ENCODE assay signal across 26 cellular contexts in the genomic region with DNA sequence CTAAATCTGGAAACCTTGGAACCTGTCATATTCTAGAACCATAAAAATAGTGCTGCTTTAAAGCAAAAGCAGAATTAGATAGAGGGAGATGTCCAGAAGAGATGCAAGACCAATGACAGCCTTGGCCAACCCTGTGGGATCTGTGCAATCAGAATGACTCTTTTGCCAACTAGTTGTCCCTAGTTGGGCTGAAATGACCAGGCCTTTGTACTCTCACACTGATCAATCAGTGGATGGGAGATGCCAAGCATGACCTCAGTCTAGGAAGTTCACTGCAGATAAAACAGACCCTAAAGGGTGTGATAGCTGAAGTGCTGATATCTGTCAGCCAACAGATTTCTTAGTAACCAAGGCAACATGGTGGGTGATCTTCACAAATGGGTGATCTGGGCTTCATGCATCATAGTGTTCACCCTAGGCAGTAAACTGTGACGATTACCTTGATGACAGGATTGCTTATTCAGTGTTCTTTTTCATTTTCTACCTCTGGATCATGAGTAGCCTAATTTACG. TPM values are rescaled to one million over a fixed set of nuclear protein-coding genes. Genes with fewer than 3 reads are reported as not detected.
DNase-seq lines count a peak whose midpoint lies in the region; ATAC-seq, FAIRE-seq and TF ChIP-seq lines count a peak whose summit lies in the region.
"Had no signal": no experiment of that assay in that cellular context is flagged by ENCODE, and none has a peak within 500 bp of the region (broad histone marks: within the 10 kb centered on the region; RNA-seq: fewer than 3 reads in every experiment).

No MANE protein-coding gene starts in this region.

- ATAC-seq in GM18520 (IDR thresholded peaks at IDR 0.05; ENCODE audit: unreplicated experiment), result peak; percentile 50
- ATAC-seq in HG02759 (IDR thresholded peaks at IDR 0.05; ENCODE audit: unreplicated experiment), result peak; percentile 39
- no peak for ATAC-seq in K562
- ATAC-seq in WTC11, result no peak
- ATAC-seq in GM21367 (IDR thresholded peaks at IDR 0.05; ENCODE audit: unreplicated experiment), result no peak
- ATAC-seq: HCT116, PC-3, SK-N-SH treated with all-trans-retinoic acid at 6 μM for 48 hours had no signal

- no peaks in the 10 kb centered on the region for H3K79me1 ChIP-seq in mesendoderm (ENCODE audit: low read length)

- H3K4me3 ChIP-seq in K562 (no peak overlapping the region), mesendoderm (ENCODE audit: low read length) (no peak overlapping the region)
- H3K4me3 ChIP-seq: BLaER1 had no signal

- H3K27me3 Mint-ChIP-seq in WTC11 (ENCODE audit: low read depth), result no peaks in the 10 kb centered on the region
- H3K27me3 Mint-ChIP-seq: CD4-positive, CD25-positive, alpha-beta regulatory T cell had no signal

- FAIRE-seq in K562 (lab: Jason Lieb, UNC), result no peak
- FAIRE-seq: A204.1, D721Med, GM18507, H1 had no signal

- no peak overlapping the region for H4K5ac ChIP-seq in mesendoderm (ENCODE audit: low read length)

- no peak for TF ChIP-seq POLR2A in K562 (conservative IDR thresholded peaks at IDR 0.05)

- H3K36me3 ChIP-seq in K562 (ENCODE audit: control insufficient read depth, insufficient read depth, low read length) (no peaks in the 10 kb centered on the region), mesendoderm (ENCODE audit: control insufficient read depth, insufficient read depth, low read length) (no peaks in the 10 kb centered on the region)
- H3K36me3 ChIP-seq: BLaER1 had no signal

- TF ChIP-seq RAD21 in K562 (CRISPR knock-in tag; conservative IDR thresholded peaks at IDR 0.05 in 1 of 2, IDR thresholded peaks at IDR 0.05 in 1 of 2), result no peak

- no peaks in the 10 kb centered on the region for H3K9me1 ChIP-seq in K562 (ENCODE audit: control insufficient read depth, insufficient read depth, low read length)

- H3K4me1 Mint-ChIP-seq in WTC11, result peaks cover 5% of the 10 kb centered on the region; the same call in 1 of the 2 replicates

- H2BK15ac ChIP-seq in mesendoderm (replicated peaks; ENCODE audit: low read depth), result no peak overlapping the region

- H2BK120ac ChIP-seq in mesendoderm (ENCODE audit: low read depth, low read length), result no peak overlapping the region

- in situ Hi-C loops in K562 (cut with MboI), result no loop called here

- no peak overlapping the region for H3K56ac ChIP-seq in mesendoderm (ENCODE audit: low read length)

- no peak overlapping the region for H2BK5ac ChIP-seq in mesendoderm (ENCODE audit: low read length)

- no peak overlapping the region for H3K9ac ChIP-seq in K562 (ENCODE audit: insufficient read depth in 1 of 2, low read depth in 2 of 2, low read length in 2 of 2)
- no peak overlapping the region for H3K9ac ChIP-seq in mesendoderm (ENCODE audit: low read length)
- H3K9ac ChIP-seq: BLaER1 had no signal

- no TSS peak for BruUV-seq in K562 (replicated peaks; lab: Mats Ljungman, UMichigan)

- H3K36me3 Mint-ChIP-seq in WTC11, result no peaks in the 10 kb centered on the region

- H3K4me3 Mint-ChIP-seq in WTC11, result no peak overlapping the region
- H3K4me3 Mint-ChIP-seq: CD4-positive, CD25-positive, alpha-beta regulatory T cell had no signal

- DNase-seq in K562 (ENCODE audit: extremely low read depth in 1 of 4, low spot score in 3 of 4), result no peak
- peak; percentile 84 for DNase-seq in mesendoderm
- no peak for DNase-seq in cerebellar nuclear complex (lab: John Stamatoyannopoulos, UW)
- DNase-seq in WTC11 (ENCODE audit: low spot score), result no peak
- DNase-seq: CD4-positive, CD25-positive, alpha-beta regulatory T cell; KBM-7; MV-4-11; NCI-H1105; NCI-H1436 treated with DMSO at 0.1 percent for 48 hours; NCI-H187 treated with DMSO at 0.1 percent for 48 hours; NCI-H2171 treated with DMSO at 0.1 percent for 48 hours; NCI-H446; NCI-H526; NCI-H82; NK-92 treated with Interleukin-12 subunit alpha and Interleukin-12 subunit beta, amount 100 ng/mL, for 24 hours; PC-3 had no signal

- TF ChIP-seq EP300 in K562 (IDR thresholded peaks at IDR 0.05; ENCODE audit: low read length), result no peak

- H2AK5ac ChIP-seq in mesendoderm (ENCODE audit: low read length), result no peak overlapping the region

- H2AFZ ChIP-seq in K562 (ENCODE audit: low read depth, low read length), result no peak overlapping the region

- H3K18ac ChIP-seq in mesendoderm (ENCODE audit: low read length), result no peak overlapping the region

- no peak overlapping the region for H3K27ac Mint-ChIP-seq in WTC11
- H3K27ac Mint-ChIP-seq: CD4-positive, CD25-positive, alpha-beta regulatory T cell had no signal

- H3K27me3 ChIP-seq in K562 (ENCODE audit: control insufficient read depth in 2 of 2, insufficient read depth in 2 of 2, low read length in 2 of 2) (no peaks in the 10 kb centered on the region), mesendoderm (ENCODE audit: insufficient read depth, low read length, poor library complexity) (no peaks in the 10 kb centered on the region)
- H3K27me3 ChIP-seq: BLaER1 had no signal

- intact Hi-C loops in K562 (cut with micrococcal nuclease), result no loop called here

- no peak overlapping the region for H3K4ac ChIP-seq in mesendoderm (ENCODE audit: low read depth, low read length)

- CTCF ChIA-PET in K562 (lab: Yijun Ruan, JAX; ENCODE audit: low intra/inter-chr PET ratio), result no interaction called here
- CTCF ChIA-PET in WTC11 (lab: Charles Lee), result no interaction called here

- no peaks in the 10 kb centered on the region for H3K9me3 ChIP-seq in K562 (replicated peaks; ENCODE audit: control insufficient read depth, insufficient read depth, low read depth, low read length)
- H3K9me3 ChIP-seq: BLaER1 had no signal

- no peak overlapping the region for H3K4me2 ChIP-seq in K562 (ENCODE audit: insufficient read depth, low read length)
- no peak overlapping the region for H3K4me2 ChIP-seq in mesendoderm (ENCODE audit: low read length)
- H3K4me2 ChIP-seq: BLaER1 had no signal

- H3K27ac ChIP-seq in K562 (ENCODE audit: extremely low read depth, low read depth, low read length) (no peak overlapping the region), mesendoderm (ENCODE audit: low read depth, low read length) (no peak overlapping the region)
- H3K27ac ChIP-seq: BLaER1 had no signal

- POLR2A ChIA-PET in K562 (lab: Yijun Ruan, JAX) (no interaction called here), WTC11 (lab: Charles Lee) (no interaction called here)

- H3K4me1 ChIP-seq in K562 (replicated peaks in 1 of 2; ENCODE audit: control insufficient read depth in 2 of 2, insufficient read depth in 2 of 2, low read length in 2 of 2) (no peaks in the 10 kb centered on the region; a peak in 1 of 5 replicates), mesendoderm (ENCODE audit: control insufficient read depth, low read depth, low read length) (peaks cover 8% of the 10 kb centered on the region)
- H3K4me1 ChIP-seq: BLaER1 had no signal

- no peak overlapping the region for H3K23ac ChIP-seq in mesendoderm (ENCODE audit: low read length)

- TF ChIP-seq CTCF in K562 (IDR thresholded peaks at IDR 0.05 in 2 of 3, conservative IDR thresholded peaks at IDR 0.05 in 1 of 3; ENCODE audit: insufficient read depth in 2 of 3, low read depth in 1 of 3, low read length in 3 of 3) (no peak), WTC11 (IDR thresholded peaks at IDR 0.05) (no peak)

- H4K20me1 ChIP-seq in K562 (replicated peaks; ENCODE audit: control insufficient read depth, insufficient read depth, low read length), result no peaks in the 10 kb centered on the region
- H4K20me1 ChIP-seq: BLaER1 had no signal

- H4K8ac ChIP-seq in mesendoderm (ENCODE audit: low read depth, low read length), result no peak overlapping the region

- 0% methylated on average over 2 of the region's 2 CpGs for WGBS in K562 (ENCODE audit: insufficient coverage, low coverage, missing lambda C conversion rate)
- no CpG with 5 or more reads among the region's 2 CpGs for WGBS in mesendoderm (ENCODE audit: extremely low coverage, insufficient coverage, low lambda C conversion rate)

- H3K9me3 Mint-ChIP-seq in WTC11, result no peaks in the 10 kb centered on the region
- H3K9me3 Mint-ChIP-seq: CD4-positive, CD25-positive, alpha-beta regulatory T cell had no signal

- H3K79me2 ChIP-seq in K562 (ENCODE audit: control insufficient read depth, insufficient read depth, low read length), result no peaks in the 10 kb centered on the region
- no peaks in the 10 kb centered on the region for H3K79me2 ChIP-seq in mesendoderm (ENCODE audit: control insufficient read depth, insufficient read depth, low read length)

TF ChIP-seq in K562, 482 proteins besides CTCF, POLR2A, EP300 and RAD21 (continues in another document):
- peak; percentile 40; the same call in 1 of the 2 replicates for TF ChIP-seq RFX1 (IDR thresholded peaks at IDR 0.05)
- TF ChIP-seq HDAC3 (IDR thresholded peaks at IDR 0.05; ENCODE audit: borderline replicate concordance, partially characterized antibody), result no peak

TF ChIP-seq in WTC11, 78 proteins besides CTCF, POLR2A, EP300 and RAD21 (continues in another document):
- TF ChIP-seq RORB (CRISPR knock-in tag; IDR thresholded peaks at IDR 0.05) (no peak), EMX1 (CRISPR knock-in tag; IDR thresholded peaks at IDR 0.05) (no peak), NFE2L1 (CRISPR knock-in tag; IDR thresholded peaks at IDR 0.05) (no peak), SP1 (CRISPR knock-in tag; conservative IDR thresholded peaks at IDR 0.05) (no peak)

RNA-seq across cellular contexts. Expression of a gene that starts 52.1 kb away (rescaled TPM):
- 15.1 and 26.8 TPM in 2 replicates for total RNA-seq in K562 (2011; cell fraction: chromatin; rRNA removed; ENCODE audit: low replicate concordance)
- total RNA-seq in K562 (2011; cell fraction: nucleolus; rRNA removed), result 3.8 and 5.3 TPM in 2 replicates
- total RNA-seq in K562 (2011; cell fraction: nucleoplasm; rRNA removed), result 10.4 and 16.3 TPM in 2 replicates
- total RNA-seq in K562 (2014; rRNA removed), result 7.2 TPM in 2 replicates
- 9.1 and 10.3 TPM in 2 replicates for total RNA-seq in K562 (2014; rRNA removed; fragmentation: Illumina TruSeq; extraction: Trizol)
- 6.4 and 6.9 TPM in 2 replicates for total RNA-seq in K562 (2015; rRNA removed; fragmentation: Illumina TruSeq; extraction: Trizol)
- 9.4 and 10.1 TPM in 2 replicates for total RNA-seq in K562 (2021)
- polyA plus RNA-seq in K562 (2011; rRNA removed), result 11.0 and 23.7 TPM in 2 replicates
- polyA plus RNA-seq in K562 (2011; cell fraction: cytosol; rRNA removed), result 5.7 and 7.2 TPM in 2 replicates
- polyA plus RNA-seq in K562 (2011; cell fraction: nucleus; rRNA removed), result 10.3 and 11.8 TPM in 2 replicates
- 6.4 and 6.8 TPM in 2 replicates for polyA plus RNA-seq in K562 (2012)
- 6.9 and 7.5 TPM in 2 replicates for polyA plus RNA-seq in K562 (2014; fragmentation: Illumina TruSeq; extraction: Trizol)
- polyA plus RNA-seq in K562 (2014; fragmentation: Nextera tagmentation; extraction: Ambion mirVana), result 1 to 10 TPM; 4.1 to 4.4 TPM
- polyA plus RNA-seq in K562 (2014; rRNA removed), result 9.6 and 10.3 TPM in 2 replicates
- 11.6 and 15.7 TPM in 2 replicates for polyA minus RNA-seq in K562 (2011; rRNA and poly(A)+ RNA removed)
- polyA minus RNA-seq in K562 (2011; cell fraction: cytosol; rRNA and poly(A)+ RNA removed), result 1.8 and 6.2 TPM in 2 replicates
- 16.4 and 22.9 TPM in 2 replicates for polyA minus RNA-seq in K562 (2011; cell fraction: nucleus; rRNA and poly(A)+ RNA removed)
- polyA plus RNA-seq in mesendoderm (2013, experiment 1 of 2), result 8.0 TPM
- 8.4 TPM for polyA plus RNA-seq in mesendoderm (2013, experiment 2 of 2)
- 24.3 to 30.0 TPM (median 27.5 TPM) in 3 replicates for total RNA-seq in WTC11 (2021)

Comparison
In these comparisons a context has a peak if more than half of its experiments do, and no peak if none do; other contexts are left out.
1. ATAC-seq: peak in GM18520 (single experiment) and HG02759 (single experiment); none in K562 (single experiment), WTC11 (single experiment) and GM21367 (single experiment).